Comparison of ENCODE assay signal across 11 cellular contexts in genomic region chr7:127943541-127944521, GRCh38.
DNase-seq lines count a peak whose midpoint lies in the region; ATAC-seq, FAIRE-seq and TF ChIP-seq lines count a peak whose summit lies in the region.
"Had no signal": no experiment of that assay in that cellular context is flagged by ENCODE, and none has a peak within 500 bp of the region (broad histone marks: within the 10 kb centered on the region; RNA-seq: fewer than 3 reads in every experiment).

No MANE protein-coding gene starts in this region.

- no peak for FAIRE-seq in kidney (lab: Jason Lieb, UNC)
- FAIRE-seq: endothelial cell of umbilical vein had no signal

- no peaks in the 10 kb centered on the region for H3K27me3 Mint-ChIP-seq in naive thymus-derived CD8-positive, alpha-beta T cell
- H3K27me3 Mint-ChIP-seq in nephron progenitor cell (ENCODE audit: low read depth, poor library complexity): peaks cover 3% of the 10 kb centered on the region

- H3K9me3 ChIP-seq in WERI-Rb-1 (ENCODE audit: severe bottlenecking) (no peaks in the 10 kb centered on the region), kidney (ENCODE audit: control insufficient read depth in 1 of 2, low read length in 2 of 2) (no peaks in the 10 kb centered on the region)

- H3K27ac ChIP-seq in WERI-Rb-1 (peak overlapping the region; percentile 56), kidney (ENCODE audit: low read depth in 2 of 2, low read length in 2 of 2) (no peak overlapping the region)

- TF ChIP-seq CTCF in WERI-Rb-1 (IDR thresholded peaks at IDR 0.05; ENCODE audit: low read depth, low read length) (no peak), kidney (IDR thresholded peaks at IDR 0.05; ENCODE audit: borderline replicate concordance, extremely low read depth, insufficient read depth) (no peak), nephron progenitor cell (IDR thresholded peaks at IDR 0.05) (no peak)

- no peaks in the 10 kb centered on the region for H3K4me1 ChIP-seq in kidney (ENCODE audit: control insufficient read depth in 1 of 2, insufficient read depth in 1 of 2, low read depth in 1 of 2, low read length in 2 of 2)

- peaks cover 0 to 42% (median 12%) of the 10 kb centered on the region in 3 donors for H3K36me3 Mint-ChIP-seq in naive thymus-derived CD8-positive, alpha-beta T cell
- H3K36me3 Mint-ChIP-seq in nephron progenitor cell (ENCODE audit: low read depth): peaks cover 15% of the 10 kb centered on the region

- H3K36me3 ChIP-seq in WERI-Rb-1: no peaks in the 10 kb centered on the region; the same call in 1 of the 2 replicates
- H3K36me3 ChIP-seq in kidney (ENCODE audit: control insufficient read depth in 1 of 2, insufficient read depth in 2 of 2, low read length in 2 of 2): no peaks in the 10 kb centered on the region

- no peak overlapping the region for H3K9ac ChIP-seq in kidney (ENCODE audit: low read length in 2 of 2)

- peak; percentile 14 for DNase-seq in AG20443 (ENCODE audit: low spot score)
- peak; percentile 79 for DNase-seq in NCI-H1092 treated with DMSO at 0.1 percent for 48 hours (lab: John Stamatoyannopoulos, UW)
- peak; percentile 92 for DNase-seq in WERI-Rb-1
- DNase-seq in hypothalamus (lab: John Stamatoyannopoulos, UW): peak in 49 of 51 donors; percentile 11 to 95 (median 67)
- DNase-seq in naive thymus-derived CD8-positive, alpha-beta T cell: no peak
- DNase-seq in kidney: no peak
- no peak for DNase-seq in nephron progenitor cell
- DNase-seq: activated naive CD4-positive, alpha-beta T cell treated with anti-CD3 and anti-CD28 coated beads for 36 hours had no signal

- H3K4me1 Mint-ChIP-seq in naive thymus-derived CD8-positive, alpha-beta T cell: peaks cover 6 to 9% (median 8%) of the 10 kb centered on the region in 4 donors
- H3K4me1 Mint-ChIP-seq in nephron progenitor cell: no peaks in the 10 kb centered on the region

- H3K27ac Mint-ChIP-seq in naive thymus-derived CD8-positive, alpha-beta T cell: no peak overlapping the region
- no peak overlapping the region for H3K27ac Mint-ChIP-seq in nephron progenitor cell
- H3K27ac Mint-ChIP-seq: activated naive CD4-positive, alpha-beta T cell treated with anti-CD3 and anti-CD28 coated beads for 36 hours had no signal

- no peaks in the 10 kb centered on the region for H3K27me3 ChIP-seq in WERI-Rb-1 (ENCODE audit: insufficient read depth, low read depth, severe bottlenecking)

- ATAC-seq in naive thymus-derived CD8-positive, alpha-beta T cell: no peak
- no peak for ATAC-seq in HG03108 (IDR thresholded peaks at IDR 0.05; ENCODE audit: unreplicated experiment)

- no peaks in the 10 kb centered on the region for H3K9me3 Mint-ChIP-seq in naive thymus-derived CD8-positive, alpha-beta T cell
- H3K9me3 Mint-ChIP-seq in nephron progenitor cell: no peaks in the 10 kb centered on the region
- H3K9me3 Mint-ChIP-seq: activated naive CD4-positive, alpha-beta T cell treated with anti-CD3 and anti-CD28 coated beads for 36 hours; CD14-positive monocyte had no signal

- POLR2A ChIA-PET in naive thymus-derived CD8-positive, alpha-beta T cell (lab: Charles Lee): interaction anchor here (1.2 kb wide), 1 partner anchor 12 kb away, joined by 5 read pairs; no protein-coding TSS in a partner anchor

- no peak overlapping the region for H3K4me3 ChIP-seq in WERI-Rb-1 (ENCODE audit: low read depth, low read length)
- H3K4me3 ChIP-seq in kidney (ENCODE audit: low read length in 2 of 2): no peak overlapping the region

- no peak overlapping the region for H3K4me3 Mint-ChIP-seq in naive thymus-derived CD8-positive, alpha-beta T cell
- H3K4me3 Mint-ChIP-seq in nephron progenitor cell: no peak overlapping the region
- H3K4me3 Mint-ChIP-seq: activated naive CD4-positive, alpha-beta T cell treated with anti-CD3 and anti-CD28 coated beads for 36 hours; CD14-positive monocyte had no signal

- intact Hi-C loops in kidney (cut with DNase I): no loop called here

Comparison
In these comparisons a context has a peak if more than half of its experiments do, and no peak if none do; other contexts are left out.
1. DNase-seq: peak in AG20443 (single experiment), NCI-H1092 treated with DMSO at 0.1 percent for 48 hours (single experiment), WERI-Rb-1 (single experiment) and hypothalamus (49 of 51); none in naive thymus-derived CD8-positive, alpha-beta T cell (0 of 10), kidney (single experiment) and nephron progenitor cell (single experiment).